ENCODE assay signal across 1 cellular context in the genomic region with DNA sequence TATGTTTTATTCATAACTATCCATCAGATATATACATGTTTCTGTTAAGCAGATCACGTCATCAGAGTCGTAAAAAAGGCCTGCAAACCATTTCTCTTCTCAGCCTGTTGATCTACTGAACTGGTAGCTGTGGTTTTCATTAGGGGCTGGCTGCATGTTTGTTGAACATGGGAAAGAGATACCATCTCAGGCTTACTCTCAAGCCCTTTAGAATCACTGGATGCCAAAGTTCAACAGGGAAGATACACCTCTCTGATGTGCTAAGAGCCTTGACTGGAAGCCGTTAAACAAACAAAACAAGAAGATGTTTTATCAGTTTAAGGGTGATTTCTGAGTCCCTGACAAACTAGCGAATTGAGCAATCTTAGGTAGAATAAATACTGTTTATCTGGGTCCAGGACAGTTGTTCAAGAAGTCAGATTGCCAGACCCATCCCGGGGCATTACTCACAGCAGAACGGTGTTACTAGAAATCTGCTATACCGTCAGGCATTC.
A peak's percentile ranks its signal among the peaks of the same experiment; 100 is the strongest.
TF ChIP-seq lines count a peak whose summit lies in the region.

No MANE protein-coding gene starts in this region.

TF ChIP-seq in HepG2, 621 proteins besides CTCF, POLR2A, EP300 and RAD21 (continued from another document and continues in another):
- TF ChIP-seq, protein P1, sequence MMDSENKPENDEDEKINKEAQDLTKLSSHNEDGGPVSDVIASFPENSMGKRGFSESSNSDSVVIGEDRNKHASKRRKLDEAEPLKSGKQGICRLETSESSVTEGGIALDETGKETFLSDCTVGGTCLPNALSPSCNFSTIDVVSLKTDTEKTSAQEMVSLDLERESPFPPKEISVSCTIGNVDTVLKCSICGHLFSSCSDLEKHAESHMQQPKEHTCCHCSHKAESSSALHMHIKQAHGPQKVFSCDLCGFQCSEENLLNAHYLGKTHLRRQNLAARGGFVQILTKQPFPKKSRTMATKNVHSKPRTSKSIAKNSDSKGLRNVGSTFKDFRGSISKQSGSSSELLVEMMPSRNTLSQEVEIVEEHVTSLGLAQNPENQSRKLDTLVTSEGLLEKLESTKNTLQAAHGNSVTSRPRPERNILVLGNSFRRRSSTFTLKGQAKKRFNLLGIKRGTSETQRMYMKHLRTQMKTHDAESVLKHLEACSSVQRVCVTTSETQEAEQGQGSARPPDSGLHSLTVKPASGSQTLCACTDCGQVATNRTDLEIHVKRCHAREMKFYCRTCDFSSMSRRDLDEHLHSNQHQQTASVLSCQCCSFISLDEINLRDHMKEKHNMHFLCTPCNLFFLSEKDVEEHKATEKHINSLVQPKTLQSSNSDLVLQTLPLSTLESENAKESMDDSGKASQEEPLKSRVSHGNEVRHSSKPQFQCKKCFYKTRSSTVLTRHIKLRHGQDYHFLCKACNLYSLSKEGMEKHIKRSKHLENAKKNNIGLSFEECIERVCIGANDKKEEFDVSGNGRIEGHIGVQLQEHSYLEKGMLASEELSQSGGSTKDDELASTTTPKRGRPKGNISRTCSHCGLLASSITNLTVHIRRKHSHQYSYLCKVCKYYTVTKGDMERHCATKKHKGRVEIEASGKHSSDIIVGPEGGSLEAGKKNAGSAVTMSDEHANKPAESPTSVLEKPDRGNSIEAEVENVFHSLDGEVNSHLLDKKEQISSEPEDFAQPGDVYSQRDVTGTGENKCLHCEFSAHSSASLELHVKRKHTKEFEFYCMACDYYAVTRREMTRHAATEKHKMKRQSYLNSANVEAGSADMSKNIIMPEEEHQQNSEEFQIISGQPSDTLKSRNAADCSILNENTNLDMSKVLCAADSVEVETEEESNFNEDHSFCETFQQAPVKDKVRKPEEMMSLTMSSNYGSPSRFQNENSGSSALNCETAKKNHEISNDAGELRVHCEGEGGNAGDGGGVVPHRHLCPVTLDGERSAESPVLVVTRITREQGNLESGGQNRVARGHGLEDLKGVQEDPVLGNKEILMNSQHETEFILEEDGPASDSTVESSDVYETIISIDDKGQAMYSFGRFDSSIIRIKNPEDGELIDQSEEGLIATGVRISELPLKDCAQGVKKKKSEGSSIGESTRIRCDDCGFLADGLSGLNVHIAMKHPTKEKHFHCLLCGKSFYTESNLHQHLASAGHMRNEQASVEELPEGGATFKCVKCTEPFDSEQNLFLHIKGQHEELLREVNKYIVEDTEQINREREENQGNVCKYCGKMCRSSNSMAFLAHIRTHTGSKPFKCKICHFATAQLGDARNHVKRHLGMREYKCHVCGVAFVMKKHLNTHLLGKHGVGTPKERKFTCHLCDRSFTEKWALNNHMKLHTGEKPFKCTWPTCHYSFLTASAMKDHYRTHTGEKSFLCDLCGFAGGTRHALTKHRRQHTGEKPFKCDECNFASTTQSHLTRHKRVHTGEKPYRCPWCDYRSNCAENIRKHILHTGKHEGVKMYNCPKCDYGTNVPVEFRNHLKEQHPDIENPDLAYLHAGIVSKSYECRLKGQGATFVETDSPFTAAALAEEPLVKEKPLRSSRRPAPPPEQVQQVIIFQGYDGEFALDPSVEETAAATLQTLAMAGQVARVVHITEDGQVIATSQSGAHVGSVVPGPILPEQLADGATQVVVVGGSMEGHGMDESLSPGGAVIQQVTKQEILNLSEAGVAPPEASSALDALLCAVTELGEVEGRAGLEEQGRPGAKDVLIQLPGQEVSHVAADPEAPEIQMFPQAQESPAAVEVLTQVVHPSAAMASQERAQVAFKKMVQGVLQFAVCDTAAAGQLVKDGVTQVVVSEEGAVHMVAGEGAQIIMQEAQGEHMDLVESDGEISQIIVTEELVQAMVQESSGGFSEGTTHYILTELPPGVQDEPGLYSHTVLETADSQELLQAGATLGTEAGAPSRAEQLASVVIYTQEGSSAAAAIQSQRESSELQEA (CRISPR knock-in tag; IDR thresholded peaks at IDR 0.05; ENCODE audit: not compliant biosample characterization) = no peak
- no peak for TF ChIP-seq EED (CRISPR knock-in tag; IDR thresholded peaks at IDR 0.05)
- peak; percentile 93 for TF ChIP-seq PPARG (CRISPR knock-in tag; conservative IDR thresholded peaks at IDR 0.05)
- TF ChIP-seq, protein P2, sequence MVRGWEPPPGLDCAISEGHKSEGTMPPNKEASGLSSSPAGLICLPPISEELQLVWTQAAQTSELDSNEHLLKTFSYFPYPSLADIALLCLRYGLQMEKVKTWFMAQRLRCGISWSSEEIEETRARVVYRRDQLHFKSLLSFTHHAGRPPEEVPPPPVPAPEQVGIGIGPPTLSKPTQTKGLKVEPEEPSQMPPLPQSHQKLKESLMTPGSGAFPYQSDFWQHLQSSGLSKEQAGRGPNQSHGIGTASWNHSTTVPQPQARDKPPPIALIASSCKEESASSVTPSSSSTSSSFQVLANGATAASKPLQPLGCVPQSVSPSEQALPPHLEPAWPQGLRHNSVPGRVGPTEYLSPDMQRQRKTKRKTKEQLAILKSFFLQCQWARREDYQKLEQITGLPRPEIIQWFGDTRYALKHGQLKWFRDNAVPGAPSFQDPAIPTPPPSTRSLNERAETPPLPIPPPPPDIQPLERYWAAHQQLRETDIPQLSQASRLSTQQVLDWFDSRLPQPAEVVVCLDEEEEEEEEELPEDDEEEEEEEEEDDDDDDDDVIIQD (CRISPR knock-in tag; IDR thresholded peaks at IDR 0.05; ENCODE audit: low read depth) = 0 out of 2 replicates have a peak, but pooled peaks have one; percentile 46
- TF ChIP-seq, protein P3, sequence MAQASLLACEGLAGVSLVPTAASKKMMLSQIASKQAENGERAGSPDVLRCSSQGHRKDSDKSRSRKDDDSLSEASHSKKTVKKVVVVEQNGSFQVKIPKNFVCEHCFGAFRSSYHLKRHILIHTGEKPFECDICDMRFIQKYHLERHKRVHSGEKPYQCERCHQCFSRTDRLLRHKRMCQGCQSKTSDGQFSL (CRISPR knock-in tag; IDR thresholded peaks at IDR 0.05) = no peak
- TF ChIP-seq ADNP (CRISPR knock-in tag; IDR thresholded peaks at IDR 0.05) = no peak
- TF ChIP-seq SIX4 (CRISPR knock-in tag; IDR thresholded peaks at IDR 0.05) = peak; percentile 71; the same call in 1 of the 2 replicates
- TF ChIP-seq, protein P4, sequence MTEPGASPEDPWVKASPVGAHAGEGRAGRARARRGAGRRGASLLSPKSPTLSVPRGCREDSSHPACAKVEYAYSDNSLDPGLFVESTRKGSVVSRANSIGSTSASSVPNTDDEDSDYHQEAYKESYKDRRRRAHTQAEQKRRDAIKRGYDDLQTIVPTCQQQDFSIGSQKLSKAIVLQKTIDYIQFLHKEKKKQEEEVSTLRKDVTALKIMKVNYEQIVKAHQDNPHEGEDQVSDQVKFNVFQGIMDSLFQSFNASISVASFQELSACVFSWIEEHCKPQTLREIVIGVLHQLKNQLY (CRISPR knock-in tag; IDR thresholded peaks at IDR 0.05) = peak; percentile 67
- TF ChIP-seq SMAD3 (CRISPR knock-in tag; IDR thresholded peaks at IDR 0.05) = peak; percentile 88
- TF ChIP-seq GLI4 (CRISPR knock-in tag; IDR thresholded peaks at IDR 0.05; ENCODE audit: borderline replicate concordance) = no peak
- peak; percentile 70; the same call in 1 of the 2 replicates for TF ChIP-seq MIER3 (CRISPR knock-in tag; IDR thresholded peaks at IDR 0.05; ENCODE audit: borderline replicate concordance)
- TF ChIP-seq KDM4B (CRISPR knock-in tag; IDR thresholded peaks at IDR 0.05) = peak; percentile 82; the same call in 1 of the 2 replicates
- TF ChIP-seq ZNF674 (CRISPR knock-in tag; IDR thresholded peaks at IDR 0.05; ENCODE audit: low read depth) = no peak
- TF ChIP-seq ZNF441 (CRISPR knock-in tag; IDR thresholded peaks at IDR 0.05; ENCODE audit: borderline replicate concordance) = no peak
- no peak for TF ChIP-seq ZNF256 (CRISPR knock-in tag; conservative IDR thresholded peaks at IDR 0.05)
- TF ChIP-seq ETV6 (CRISPR knock-in tag; conservative IDR thresholded peaks at IDR 0.05) = no peak
- TF ChIP-seq, protein P5, sequence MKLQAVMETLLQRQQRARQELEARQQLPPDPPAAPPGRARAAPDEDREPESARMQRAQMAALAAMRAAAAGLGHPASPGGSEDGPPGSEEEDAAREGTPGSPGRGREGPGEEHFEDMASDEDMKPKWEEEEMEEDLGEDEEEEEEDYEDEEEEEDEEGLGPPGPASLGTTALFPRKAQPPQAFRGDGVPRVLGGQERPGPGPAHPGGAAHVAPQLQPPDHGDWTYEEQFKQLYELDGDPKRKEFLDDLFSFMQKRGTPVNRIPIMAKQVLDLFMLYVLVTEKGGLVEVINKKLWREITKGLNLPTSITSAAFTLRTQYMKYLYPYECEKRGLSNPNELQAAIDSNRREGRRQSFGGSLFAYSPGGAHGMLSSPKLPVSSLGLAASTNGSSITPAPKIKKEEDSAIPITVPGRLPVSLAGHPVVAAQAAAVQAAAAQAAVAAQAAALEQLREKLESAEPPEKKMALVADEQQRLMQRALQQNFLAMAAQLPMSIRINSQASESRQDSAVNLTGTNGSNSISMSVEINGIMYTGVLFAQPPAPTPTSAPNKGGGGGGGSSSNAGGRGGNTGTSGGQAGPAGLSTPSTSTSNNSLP (IDR thresholded peaks at IDR 0.05; ENCODE audit: low read depth, low read length) = no peak
- TF ChIP-seq, protein P6, sequence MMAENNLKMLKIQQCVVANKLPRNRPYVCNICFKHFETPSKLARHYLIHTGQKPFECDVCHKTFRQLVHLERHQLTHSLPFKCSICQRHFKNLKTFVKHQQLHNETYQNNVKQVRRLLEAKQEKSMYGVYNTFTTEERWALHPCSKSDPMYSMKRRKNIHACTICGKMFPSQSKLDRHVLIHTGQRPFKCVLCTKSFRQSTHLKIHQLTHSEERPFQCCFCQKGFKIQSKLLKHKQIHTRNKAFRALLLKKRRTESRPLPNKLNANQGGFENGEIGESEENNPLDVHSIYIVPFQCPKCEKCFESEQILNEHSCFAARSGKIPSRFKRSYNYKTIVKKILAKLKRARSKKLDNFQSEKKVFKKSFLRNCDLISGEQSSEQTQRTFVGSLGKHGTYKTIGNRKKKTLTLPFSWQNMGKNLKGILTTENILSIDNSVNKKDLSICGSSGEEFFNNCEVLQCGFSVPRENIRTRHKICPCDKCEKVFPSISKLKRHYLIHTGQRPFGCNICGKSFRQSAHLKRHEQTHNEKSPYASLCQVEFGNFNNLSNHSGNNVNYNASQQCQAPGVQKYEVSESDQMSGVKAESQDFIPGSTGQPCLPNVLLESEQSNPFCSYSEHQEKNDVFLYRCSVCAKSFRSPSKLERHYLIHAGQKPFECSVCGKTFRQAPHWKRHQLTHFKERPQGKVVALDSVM (CRISPR knock-in tag; IDR thresholded peaks at IDR 0.05) = no peak
- no peak for TF ChIP-seq ZNF607 (CRISPR knock-in tag; IDR thresholded peaks at IDR 0.05; ENCODE audit: borderline replicate concordance)
- TF ChIP-seq, protein P7, sequence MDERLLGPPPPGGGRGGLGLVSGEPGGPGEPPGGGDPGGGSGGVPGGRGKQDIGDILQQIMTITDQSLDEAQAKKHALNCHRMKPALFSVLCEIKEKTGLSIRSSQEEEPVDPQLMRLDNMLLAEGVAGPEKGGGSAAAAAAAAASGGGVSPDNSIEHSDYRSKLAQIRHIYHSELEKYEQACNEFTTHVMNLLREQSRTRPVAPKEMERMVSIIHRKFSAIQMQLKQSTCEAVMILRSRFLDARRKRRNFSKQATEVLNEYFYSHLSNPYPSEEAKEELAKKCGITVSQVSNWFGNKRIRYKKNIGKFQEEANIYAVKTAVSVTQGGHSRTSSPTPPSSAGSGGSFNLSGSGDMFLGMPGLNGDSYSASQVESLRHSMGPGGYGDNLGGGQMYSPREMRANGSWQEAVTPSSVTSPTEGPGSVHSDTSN (CRISPR knock-in tag; IDR thresholded peaks at IDR 0.05) = no peak
- TF ChIP-seq ZNF34 (CRISPR knock-in tag; IDR thresholded peaks at IDR 0.05; ENCODE audit: borderline replicate concordance) = no peak
- 0 out of 2 replicates have a peak, but pooled peaks have one; percentile 29 for TF ChIP-seq ZFP36L1 (CRISPR knock-in tag; IDR thresholded peaks at IDR 0.05)
- TF ChIP-seq FOSL1 (CRISPR knock-in tag; IDR thresholded peaks at IDR 0.05; ENCODE audit: borderline replicate concordance) = peak; percentile 45; the same call in 1 of the 2 replicates
- peak; percentile 88 for TF ChIP-seq FOSL2 (CRISPR knock-in tag; IDR thresholded peaks at IDR 0.05)
- no peak for TF ChIP-seq ZNF460 (CRISPR knock-in tag; IDR thresholded peaks at IDR 0.05; ENCODE audit: borderline replicate concordance)
- TF ChIP-seq, protein P8, sequence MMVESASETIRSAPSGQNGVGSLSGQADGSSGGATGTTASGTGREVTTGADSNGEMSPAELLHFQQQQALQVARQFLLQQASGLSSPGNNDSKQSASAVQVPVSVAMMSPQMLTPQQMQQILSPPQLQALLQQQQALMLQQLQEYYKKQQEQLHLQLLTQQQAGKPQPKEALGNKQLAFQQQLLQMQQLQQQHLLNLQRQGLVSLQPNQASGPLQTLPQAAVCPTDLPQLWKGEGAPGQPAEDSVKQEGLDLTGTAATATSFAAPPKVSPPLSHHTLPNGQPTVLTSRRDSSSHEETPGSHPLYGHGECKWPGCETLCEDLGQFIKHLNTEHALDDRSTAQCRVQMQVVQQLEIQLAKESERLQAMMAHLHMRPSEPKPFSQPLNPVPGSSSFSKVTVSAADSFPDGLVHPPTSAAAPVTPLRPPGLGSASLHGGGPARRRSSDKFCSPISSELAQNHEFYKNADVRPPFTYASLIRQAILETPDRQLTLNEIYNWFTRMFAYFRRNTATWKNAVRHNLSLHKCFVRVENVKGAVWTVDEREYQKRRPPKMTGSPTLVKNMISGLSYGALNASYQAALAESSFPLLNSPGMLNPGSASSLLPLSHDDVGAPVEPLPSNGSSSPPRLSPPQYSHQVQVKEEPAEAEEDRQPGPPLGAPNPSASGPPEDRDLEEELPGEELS (CRISPR knock-in tag; IDR thresholded peaks at IDR 0.05) = peak; percentile 95
- no peak for TF ChIP-seq ZC3H4 (CRISPR knock-in tag; IDR thresholded peaks at IDR 0.05; ENCODE audit: borderline replicate concordance)
- no peak for TF ChIP-seq SNAPC2 (CRISPR knock-in tag; IDR thresholded peaks at IDR 0.05)
- TF ChIP-seq ZSCAN31 (CRISPR knock-in tag; IDR thresholded peaks at IDR 0.05; ENCODE audit: low read depth) = no peak
- peak; percentile 80; the same call in 1 of the 2 replicates for TF ChIP-seq REPIN1 (CRISPR knock-in tag; IDR thresholded peaks at IDR 0.05; ENCODE audit: borderline replicate concordance, low read depth)
- no peak for TF ChIP-seq KLF13 (CRISPR knock-in tag; IDR thresholded peaks at IDR 0.05)
- no peak for TF ChIP-seq ZNF629 (CRISPR knock-in tag; conservative IDR thresholded peaks at IDR 0.05)
- TF ChIP-seq, protein P9, sequence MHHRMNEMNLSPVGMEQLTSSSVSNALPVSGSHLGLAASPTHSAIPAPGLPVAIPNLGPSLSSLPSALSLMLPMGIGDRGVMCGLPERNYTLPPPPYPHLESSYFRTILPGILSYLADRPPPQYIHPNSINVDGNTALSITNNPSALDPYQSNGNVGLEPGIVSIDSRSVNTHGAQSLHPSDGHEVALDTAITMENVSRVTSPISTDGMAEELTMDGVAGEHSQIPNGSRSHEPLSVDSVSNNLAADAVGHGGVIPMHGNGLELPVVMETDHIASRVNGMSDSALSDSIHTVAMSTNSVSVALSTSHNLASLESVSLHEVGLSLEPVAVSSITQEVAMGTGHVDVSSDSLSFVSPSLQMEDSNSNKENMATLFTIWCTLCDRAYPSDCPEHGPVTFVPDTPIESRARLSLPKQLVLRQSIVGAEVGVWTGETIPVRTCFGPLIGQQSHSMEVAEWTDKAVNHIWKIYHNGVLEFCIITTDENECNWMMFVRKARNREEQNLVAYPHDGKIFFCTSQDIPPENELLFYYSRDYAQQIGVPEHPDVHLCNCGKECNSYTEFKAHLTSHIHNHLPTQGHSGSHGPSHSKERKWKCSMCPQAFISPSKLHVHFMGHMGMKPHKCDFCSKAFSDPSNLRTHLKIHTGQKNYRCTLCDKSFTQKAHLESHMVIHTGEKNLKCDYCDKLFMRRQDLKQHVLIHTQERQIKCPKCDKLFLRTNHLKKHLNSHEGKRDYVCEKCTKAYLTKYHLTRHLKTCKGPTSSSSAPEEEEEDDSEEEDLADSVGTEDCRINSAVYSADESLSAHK (CRISPR knock-in tag; IDR thresholded peaks at IDR 0.05; ENCODE audit: borderline replicate concordance) = 0 out of 2 replicates have a peak, but pooled peaks have one; percentile 33
- TF ChIP-seq SKI (IDR thresholded peaks at IDR 0.05; ENCODE audit: partially characterized antibody) = peak; percentile 62
